In genomic region chr16:58041628-58041955, GRCh38 we compare ENCODE assay signal across 24 cellular contexts.
"Had no signal": no experiment of that assay in that cellular context is flagged by ENCODE, and none has a peak within 500 bp of the region (broad histone marks: within the 10 kb centered on the region; RNA-seq: fewer than 3 reads in every experiment).

No MANE protein-coding gene starts in this region.

- H3K4me1 ChIP-seq: colonic mucosa, prostate gland, sigmoid colon, tibial artery had no signal

- ATAC-seq: esophagus mucosa; gastrocnemius medialis; left lobe of liver; mucosa of descending colon; natural killer cell treated with Interleukin-12 subunit alpha and Interleukin-12 subunit beta and Interleukin-15 and Interleukin-18, amount 100 ng/mL, for 72 hours; right cardiac atrium; stimulated activated naive B cell treated with anti-CD40 and anti-IgM and Interleukin-4, amounts not matched to agents 10 μg/mL and 1 μg/mL and 100 μg/mL, for 72 hours had no signal

- H3K27ac ChIP-seq: colonic mucosa, epithelial cell of prostate, gastrocnemius medialis, prostate gland, sigmoid colon, stomach, testis, tibial artery had no signal

- H3K27me3 ChIP-seq: colonic mucosa, gastrocnemius medialis, sigmoid colon, spleen, stomach, testis, tibial artery had no signal

- H3K4me3 ChIP-seq: colonic mucosa, gastrocnemius medialis, lung, mucosa of descending colon, prostate gland, sigmoid colon, spleen, stomach, testis, tibial artery had no signal

- H3K9me3 ChIP-seq: colonic mucosa, gastrocnemius medialis, mucosa of descending colon, prostate gland, sigmoid colon, spleen, stomach, testis, tibial artery had no signal

- FAIRE-seq: keratinocyte had no signal

- DNase-seq: colonic mucosa; effector CD8-positive, alpha-beta T cell; endodermal cell; foreskin fibroblast; gastrocnemius medialis; head of caudate nucleus; mesenchymal stem cell; mucosa of descending colon; naive B cell; right cardiac atrium; sigmoid colon; spleen; stimulated activated CD4-positive, alpha-beta T cell treated with anti-CD3 and anti-CD28 coated beads, Interleukin-4, amount 100 ng/mL, for 4 hours; stimulated activated naive B cell treated with anti-CD40 and anti-IgM and Interleukin-4, amounts not matched to agents 10 μg/mL and 1 μg/mL and 100 μg/mL, for 72 hours; stomach; testis; tibial artery had no signal

- H3K36me3 ChIP-seq: prostate gland had no signal
